1 cellular context compared by ENCODE assay signal in the genomic region with DNA sequence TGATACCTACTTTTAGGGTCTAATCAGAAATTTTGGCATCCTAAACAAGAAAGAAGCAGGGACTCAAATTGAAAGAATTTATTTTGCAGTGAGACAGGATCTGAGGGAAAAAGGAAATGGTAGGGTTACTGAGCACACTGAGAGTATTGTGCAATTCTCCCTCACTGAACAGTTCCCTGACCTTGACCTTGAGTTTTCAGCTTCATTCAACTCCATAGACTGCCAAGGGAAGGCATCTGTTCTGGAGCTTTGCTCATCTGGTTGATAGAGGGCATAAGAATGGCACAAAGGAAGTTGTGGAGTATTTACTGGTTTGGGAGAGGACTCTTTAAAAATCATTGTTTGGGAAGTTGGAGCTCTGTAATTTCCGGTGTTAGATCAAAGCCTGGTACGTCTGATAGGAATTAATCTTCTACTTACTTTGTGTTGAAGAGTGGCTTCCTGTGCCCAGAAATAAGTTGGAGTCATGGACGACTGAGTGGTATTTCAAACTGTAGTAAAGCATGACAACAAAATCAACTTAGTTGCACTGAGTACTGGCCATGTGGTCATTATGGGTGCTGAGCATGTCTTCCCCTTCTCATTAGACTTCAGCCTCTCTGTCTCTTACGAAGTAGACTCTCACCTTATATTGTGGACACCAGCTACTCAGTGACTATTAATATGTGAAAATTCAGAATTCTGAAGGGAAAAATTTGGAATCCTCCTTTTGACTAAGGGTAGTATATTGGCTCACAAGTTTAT.
TF ChIP-seq lines count a peak whose summit lies in the region.

No MANE protein-coding gene starts in this region.

TF ChIP-seq in HepG2, 621 proteins besides CTCF, POLR2A, EP300 and RAD21 (continued from another document and continues in another):
- TF ChIP-seq ZNF614 (CRISPR knock-in tag; IDR thresholded peaks at IDR 0.05; ENCODE audit: borderline replicate concordance) = no peak
- no peak for TF ChIP-seq HCFC1 (IDR thresholded peaks at IDR 0.05; ENCODE audit: low read depth, low read length)
- TF ChIP-seq ZBTB38 (CRISPR knock-in tag; IDR thresholded peaks at IDR 0.05) = no peak
- TF ChIP-seq ZNF564 (CRISPR knock-in tag; IDR thresholded peaks at IDR 0.05) = no peak
- TF ChIP-seq ZBTB42 (CRISPR knock-in tag; IDR thresholded peaks at IDR 0.05) = no peak
- no peak for TF ChIP-seq FOXA1 (IDR thresholded peaks at IDR 0.05)
- no peak for TF ChIP-seq FOXA1 (CRISPR knock-in tag; IDR thresholded peaks at IDR 0.05)
- TF ChIP-seq PRPF4 (IDR thresholded peaks at IDR 0.05; ENCODE audit: low read depth, low read length, poor library complexity, severe bottlenecking) = no peak
- TF ChIP-seq ATRX (CRISPR knock-in tag; IDR thresholded peaks at IDR 0.05; ENCODE audit: borderline replicate concordance) = no peak
- TF ChIP-seq ZNF260 (CRISPR knock-in tag; IDR thresholded peaks at IDR 0.05; ENCODE audit: borderline replicate concordance, low read depth) = no peak
- TF ChIP-seq EHMT2 (IDR thresholded peaks at IDR 0.05; ENCODE audit: borderline replicate concordance, low read depth, low read length) = peak; percentile 24; the same call in 1 of the 2 replicates
- TF ChIP-seq, protein P1, sequence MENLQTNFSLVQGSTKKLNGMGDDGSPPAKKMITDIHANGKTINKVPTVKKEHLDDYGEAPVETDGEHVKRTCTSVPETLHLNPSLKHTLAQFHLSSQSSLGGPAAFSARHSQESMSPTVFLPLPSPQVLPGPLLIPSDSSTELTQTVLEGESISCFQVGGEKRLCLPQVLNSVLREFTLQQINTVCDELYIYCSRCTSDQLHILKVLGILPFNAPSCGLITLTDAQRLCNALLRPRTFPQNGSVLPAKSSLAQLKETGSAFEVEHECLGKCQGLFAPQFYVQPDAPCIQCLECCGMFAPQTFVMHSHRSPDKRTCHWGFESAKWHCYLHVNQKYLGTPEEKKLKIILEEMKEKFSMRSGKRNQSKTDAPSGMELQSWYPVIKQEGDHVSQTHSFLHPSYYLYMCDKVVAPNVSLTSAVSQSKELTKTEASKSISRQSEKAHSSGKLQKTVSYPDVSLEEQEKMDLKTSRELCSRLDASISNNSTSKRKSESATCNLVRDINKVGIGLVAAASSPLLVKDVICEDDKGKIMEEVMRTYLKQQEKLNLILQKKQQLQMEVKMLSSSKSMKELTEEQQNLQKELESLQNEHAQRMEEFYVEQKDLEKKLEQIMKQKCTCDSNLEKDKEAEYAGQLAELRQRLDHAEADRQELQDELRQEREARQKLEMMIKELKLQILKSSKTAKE (CRISPR knock-in tag; IDR thresholded peaks at IDR 0.05; ENCODE audit: borderline replicate concordance) = no peak
- no peak for TF ChIP-seq AGO2 (optimal IDR thresholded peaks at IDR 0.05; ENCODE audit: low read depth, low read length)
- TF ChIP-seq, protein P2, sequence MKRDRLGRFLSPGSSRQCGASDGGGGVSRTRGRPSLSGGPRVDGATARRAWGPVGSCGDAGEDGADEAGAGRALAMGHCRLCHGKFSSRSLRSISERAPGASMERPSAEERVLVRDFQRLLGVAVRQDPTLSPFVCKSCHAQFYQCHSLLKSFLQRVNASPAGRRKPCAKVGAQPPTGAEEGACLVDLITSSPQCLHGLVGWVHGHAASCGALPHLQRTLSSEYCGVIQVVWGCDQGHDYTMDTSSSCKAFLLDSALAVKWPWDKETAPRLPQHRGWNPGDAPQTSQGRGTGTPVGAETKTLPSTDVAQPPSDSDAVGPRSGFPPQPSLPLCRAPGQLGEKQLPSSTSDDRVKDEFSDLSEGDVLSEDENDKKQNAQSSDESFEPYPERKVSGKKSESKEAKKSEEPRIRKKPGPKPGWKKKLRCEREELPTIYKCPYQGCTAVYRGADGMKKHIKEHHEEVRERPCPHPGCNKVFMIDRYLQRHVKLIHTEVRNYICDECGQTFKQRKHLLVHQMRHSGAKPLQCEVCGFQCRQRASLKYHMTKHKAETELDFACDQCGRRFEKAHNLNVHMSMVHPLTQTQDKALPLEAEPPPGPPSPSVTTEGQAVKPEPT (CRISPR knock-in tag; IDR thresholded peaks at IDR 0.05; ENCODE audit: low read depth) = no peak
- no peak for TF ChIP-seq ERF (CRISPR knock-in tag; IDR thresholded peaks at IDR 0.05)
- TF ChIP-seq EEA1 (CRISPR knock-in tag; IDR thresholded peaks at IDR 0.05; ENCODE audit: borderline replicate concordance) = no peak
- TF ChIP-seq NFIB (CRISPR knock-in tag; IDR thresholded peaks at IDR 0.05; ENCODE audit: borderline replicate concordance) = no peak
- TF ChIP-seq RBM39 (IDR thresholded peaks at IDR 0.05; ENCODE audit: low read depth, low read length, poor library complexity, severe bottlenecking) = no peak
- no peak for TF ChIP-seq ZSCAN25 (CRISPR knock-in tag; IDR thresholded peaks at IDR 0.05)
- TF ChIP-seq GATAD1 (CRISPR knock-in tag; IDR thresholded peaks at IDR 0.05) = 0 out of 2 replicates have a peak, but pooled peaks have one; percentile 14
- TF ChIP-seq, protein P3, sequence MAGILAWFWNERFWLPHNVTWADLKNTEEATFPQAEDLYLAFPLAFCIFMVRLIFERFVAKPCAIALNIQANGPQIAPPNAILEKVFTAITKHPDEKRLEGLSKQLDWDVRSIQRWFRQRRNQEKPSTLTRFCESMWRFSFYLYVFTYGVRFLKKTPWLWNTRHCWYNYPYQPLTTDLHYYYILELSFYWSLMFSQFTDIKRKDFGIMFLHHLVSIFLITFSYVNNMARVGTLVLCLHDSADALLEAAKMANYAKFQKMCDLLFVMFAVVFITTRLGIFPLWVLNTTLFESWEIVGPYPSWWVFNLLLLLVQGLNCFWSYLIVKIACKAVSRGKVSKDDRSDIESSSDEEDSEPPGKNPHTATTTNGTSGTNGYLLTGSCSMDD (CRISPR knock-in tag; IDR thresholded peaks at IDR 0.05) = no peak
- no peak for TF ChIP-seq RFXAP (CRISPR knock-in tag; IDR thresholded peaks at IDR 0.05; ENCODE audit: borderline replicate concordance)
- TF ChIP-seq ZNF292 (CRISPR knock-in tag; IDR thresholded peaks at IDR 0.05; ENCODE audit: borderline replicate concordance, low read depth) = peak; percentile 75
- no peak for TF ChIP-seq ETV6 (CRISPR knock-in tag; conservative IDR thresholded peaks at IDR 0.05)
- TF ChIP-seq KMT2A (CRISPR knock-in tag; IDR thresholded peaks at IDR 0.05) = no peak
- TF ChIP-seq ZSCAN22 (CRISPR knock-in tag; IDR thresholded peaks at IDR 0.05) = no peak
- no peak for TF ChIP-seq ZNF775 (CRISPR knock-in tag; IDR thresholded peaks at IDR 0.05; ENCODE audit: borderline replicate concordance)
- TF ChIP-seq RXRB (CRISPR knock-in tag; IDR thresholded peaks at IDR 0.05; ENCODE audit: borderline replicate concordance) = peak; percentile 83
- TF ChIP-seq, protein P4, sequence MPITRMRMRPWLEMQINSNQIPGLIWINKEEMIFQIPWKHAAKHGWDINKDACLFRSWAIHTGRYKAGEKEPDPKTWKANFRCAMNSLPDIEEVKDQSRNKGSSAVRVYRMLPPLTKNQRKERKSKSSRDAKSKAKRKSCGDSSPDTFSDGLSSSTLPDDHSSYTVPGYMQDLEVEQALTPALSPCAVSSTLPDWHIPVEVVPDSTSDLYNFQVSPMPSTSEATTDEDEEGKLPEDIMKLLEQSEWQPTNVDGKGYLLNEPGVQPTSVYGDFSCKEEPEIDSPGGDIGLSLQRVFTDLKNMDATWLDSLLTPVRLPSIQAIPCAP (CRISPR knock-in tag; IDR thresholded peaks at IDR 0.05; ENCODE audit: low read depth) = no peak
- TF ChIP-seq, protein P5, sequence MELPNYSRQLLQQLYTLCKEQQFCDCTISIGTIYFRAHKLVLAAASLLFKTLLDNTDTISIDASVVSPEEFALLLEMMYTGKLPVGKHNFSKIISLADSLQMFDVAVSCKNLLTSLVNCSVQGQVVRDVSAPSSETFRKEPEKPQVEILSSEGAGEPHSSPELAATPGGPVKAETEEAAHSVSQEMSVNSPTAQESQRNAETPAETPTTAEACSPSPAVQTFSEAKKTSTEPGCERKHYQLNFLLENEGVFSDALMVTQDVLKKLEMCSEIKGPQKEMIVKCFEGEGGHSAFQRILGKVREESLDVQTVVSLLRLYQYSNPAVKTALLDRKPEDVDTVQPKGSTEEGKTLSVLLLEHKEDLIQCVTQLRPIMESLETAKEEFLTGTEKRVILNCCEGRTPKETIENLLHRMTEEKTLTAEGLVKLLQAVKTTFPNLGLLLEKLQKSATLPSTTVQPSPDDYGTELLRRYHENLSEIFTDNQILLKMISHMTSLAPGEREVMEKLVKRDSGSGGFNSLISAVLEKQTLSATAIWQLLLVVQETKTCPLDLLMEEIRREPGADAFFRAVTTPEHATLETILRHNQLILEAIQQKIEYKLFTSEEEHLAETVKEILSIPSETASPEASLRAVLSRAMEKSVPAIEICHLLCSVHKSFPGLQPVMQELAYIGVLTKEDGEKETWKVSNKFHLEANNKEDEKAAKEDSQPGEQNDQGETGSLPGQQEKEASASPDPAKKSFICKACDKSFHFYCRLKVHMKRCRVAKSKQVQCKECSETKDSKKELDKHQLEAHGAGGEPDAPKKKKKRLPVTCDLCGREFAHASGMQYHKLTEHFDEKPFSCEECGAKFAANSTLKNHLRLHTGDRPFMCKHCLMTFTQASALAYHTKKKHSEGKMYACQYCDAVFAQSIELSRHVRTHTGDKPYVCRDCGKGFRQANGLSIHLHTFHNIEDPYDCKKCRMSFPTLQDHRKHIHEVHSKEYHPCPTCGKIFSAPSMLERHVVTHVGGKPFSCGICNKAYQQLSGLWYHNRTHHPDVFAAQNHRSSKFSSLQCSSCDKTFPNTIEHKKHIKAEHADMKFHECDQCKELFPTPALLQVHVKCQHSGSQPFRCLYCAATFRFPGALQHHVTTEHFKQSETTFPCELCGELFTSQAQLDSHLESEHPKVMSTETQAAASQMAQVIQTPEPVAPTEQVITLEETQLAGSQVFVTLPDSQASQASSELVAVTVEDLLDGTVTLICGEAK (IDR thresholded peaks at IDR 0.05) = no peak
- TF ChIP-seq, protein P5 (CRISPR knock-in tag; IDR thresholded peaks at IDR 0.05) = no peak
- TF ChIP-seq, protein P6, sequence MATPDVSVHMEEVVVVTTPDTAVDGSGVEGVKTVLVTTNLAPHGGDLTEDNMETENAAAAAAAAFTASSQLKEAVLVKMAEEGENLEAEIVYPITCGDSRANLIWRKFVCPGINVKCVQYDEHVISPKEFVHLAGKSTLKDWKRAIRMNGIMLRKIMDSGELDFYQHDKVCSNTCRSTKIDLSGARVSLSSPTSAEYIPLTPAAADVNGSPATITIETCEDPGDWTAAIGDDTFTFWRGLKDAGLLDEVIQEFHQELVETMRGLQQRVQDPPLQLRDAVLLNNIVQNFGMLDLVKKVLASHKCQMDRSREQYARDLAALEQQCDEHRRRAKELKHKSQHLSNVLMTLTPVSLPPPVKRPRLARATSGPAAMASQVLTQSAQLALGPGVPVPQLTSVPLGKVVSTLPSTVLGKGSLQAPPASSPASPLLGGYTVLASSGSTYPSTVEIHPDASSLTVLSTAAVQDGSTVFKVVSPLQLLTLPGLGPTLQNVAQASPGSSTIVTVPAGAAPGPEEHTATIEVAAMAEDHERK (CRISPR knock-in tag; IDR thresholded peaks at IDR 0.05; ENCODE audit: low read depth) = no peak
- TF ChIP-seq, protein P7, sequence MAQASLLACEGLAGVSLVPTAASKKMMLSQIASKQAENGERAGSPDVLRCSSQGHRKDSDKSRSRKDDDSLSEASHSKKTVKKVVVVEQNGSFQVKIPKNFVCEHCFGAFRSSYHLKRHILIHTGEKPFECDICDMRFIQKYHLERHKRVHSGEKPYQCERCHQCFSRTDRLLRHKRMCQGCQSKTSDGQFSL (CRISPR knock-in tag; IDR thresholded peaks at IDR 0.05) = no peak
- TF ChIP-seq SP4 (CRISPR knock-in tag; IDR thresholded peaks at IDR 0.05) = no peak
- TF ChIP-seq DNMT1 (CRISPR knock-in tag; IDR thresholded peaks at IDR 0.05) = no peak
- no peak for TF ChIP-seq ZNF264 (CRISPR knock-in tag; IDR thresholded peaks at IDR 0.05)
- TF ChIP-seq MEIS1 (CRISPR knock-in tag; IDR thresholded peaks at IDR 0.05; ENCODE audit: borderline replicate concordance) = no peak
- TF ChIP-seq MED1 (CRISPR knock-in tag; IDR thresholded peaks at IDR 0.05) = peak; percentile 53
- TF ChIP-seq RARA (CRISPR knock-in tag; IDR thresholded peaks at IDR 0.05) = peak; percentile 93
- no peak for TF ChIP-seq ATF7 (IDR thresholded peaks at IDR 0.05)
- TF ChIP-seq ATF7 (CRISPR knock-in tag; IDR thresholded peaks at IDR 0.05) = no peak
- TF ChIP-seq, protein P8, sequence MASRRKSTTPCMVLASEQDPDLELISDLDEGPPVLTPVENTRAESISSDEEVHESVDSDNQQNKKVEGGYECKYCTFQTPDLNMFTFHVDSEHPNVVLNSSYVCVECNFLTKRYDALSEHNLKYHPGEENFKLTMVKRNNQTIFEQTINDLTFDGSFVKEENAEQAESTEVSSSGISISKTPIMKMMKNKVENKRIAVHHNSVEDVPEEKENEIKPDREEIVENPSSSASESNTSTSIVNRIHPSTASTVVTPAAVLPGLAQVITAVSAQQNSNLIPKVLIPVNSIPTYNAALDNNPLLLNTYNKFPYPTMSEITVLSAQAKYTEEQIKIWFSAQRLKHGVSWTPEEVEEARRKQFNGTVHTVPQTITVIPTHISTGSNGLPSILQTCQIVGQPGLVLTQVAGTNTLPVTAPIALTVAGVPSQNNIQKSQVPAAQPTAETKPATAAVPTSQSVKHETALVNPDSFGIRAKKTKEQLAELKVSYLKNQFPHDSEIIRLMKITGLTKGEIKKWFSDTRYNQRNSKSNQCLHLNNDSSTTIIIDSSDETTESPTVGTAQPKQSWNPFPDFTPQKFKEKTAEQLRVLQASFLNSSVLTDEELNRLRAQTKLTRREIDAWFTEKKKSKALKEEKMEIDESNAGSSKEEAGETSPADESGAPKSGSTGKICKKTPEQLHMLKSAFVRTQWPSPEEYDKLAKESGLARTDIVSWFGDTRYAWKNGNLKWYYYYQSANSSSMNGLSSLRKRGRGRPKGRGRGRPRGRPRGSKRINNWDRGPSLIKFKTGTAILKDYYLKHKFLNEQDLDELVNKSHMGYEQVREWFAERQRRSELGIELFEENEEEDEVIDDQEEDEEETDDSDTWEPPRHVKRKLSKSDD (CRISPR knock-in tag; IDR thresholded peaks at IDR 0.05; ENCODE audit: low read depth) = no peak
